In the genomic region with DNA sequence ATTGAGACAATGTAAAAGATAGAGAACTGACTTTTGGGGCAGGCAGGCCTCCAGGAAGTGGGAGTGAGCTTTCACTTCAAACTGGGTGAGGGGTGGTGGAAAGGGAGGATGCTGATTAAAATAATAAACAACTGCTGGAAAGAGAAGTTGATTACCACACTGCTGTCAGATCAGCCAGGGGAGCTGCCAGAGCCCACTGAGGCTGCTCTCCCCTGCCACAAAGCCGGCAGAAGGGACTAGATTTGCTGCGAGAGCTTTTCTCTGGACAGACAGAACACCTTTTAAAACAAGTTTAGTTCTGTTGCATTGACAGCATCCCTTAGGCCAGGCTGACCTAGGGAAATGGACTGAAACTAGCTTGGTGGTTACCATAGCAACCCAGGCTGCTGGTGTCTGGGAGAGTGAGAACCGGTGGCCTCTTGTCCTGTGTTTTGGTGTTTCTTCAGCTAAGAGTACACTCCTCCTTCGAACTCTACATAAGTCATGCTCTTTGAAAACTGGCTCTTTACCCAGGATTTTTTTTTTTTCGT, we compare ENCODE assay signal across 8 cellular contexts.
DNase-seq lines count a peak whose midpoint lies in the region; ATAC-seq and TF ChIP-seq lines count a peak whose summit lies in the region.

No MANE protein-coding gene starts in this region.

- POLR2A ChIA-PET in OCI-LY7 (lab: Charles Lee): interaction anchor here (0.7 kb wide), 2 partner anchors 56 to 1116 kb away, joined by 3 to 7 read pairs; no protein-coding TSS in a partner anchor

- no peaks in the 10 kb centered on the region for H3K36me3 ChIP-seq in adrenal gland (replicated peaks in 1 of 2)
- H3K36me3 ChIP-seq in left lung: no peaks in the 10 kb centered on the region
- H3K36me3 ChIP-seq in OCI-LY7 (ENCODE audit: insufficient read depth, low read length): no peaks in the 10 kb centered on the region

- no peaks in the 10 kb centered on the region for H4K20me1 ChIP-seq in OCI-LY7 (ENCODE audit: insufficient read depth, low read length)

- H3K27me3 ChIP-seq in adrenal gland (no peaks in the 10 kb centered on the region), left lung (no peaks in the 10 kb centered on the region)

- intact Hi-C loops in adrenal gland (cut with DNase I) (no loop called here), left lung (cut with DNase I) (no loop called here), OCI-LY7 (cut with micrococcal nuclease; ENCODE audit: unreplicated experiment) (no loop called here)

- no peak for TF ChIP-seq POLR2A in adrenal gland (IDR thresholded peaks at IDR 0.05)

- TF ChIP-seq CTCF in GM12864 (IDR thresholded peaks at IDR 0.05; ENCODE audit: low read depth, low read length, missing control alignments) (no peak), adrenal gland (IDR thresholded peaks at IDR 0.05) (no peak), left lung (IDR thresholded peaks at IDR 0.05) (no peak), OCI-LY7 (conservative IDR thresholded peaks at IDR 0.05; ENCODE audit: low read length) (no peak)

- no peaks in the 10 kb centered on the region for H3K9me2 ChIP-seq in OCI-LY7 (ENCODE audit: insufficient read depth, low read length)

- no peaks in the 10 kb centered on the region for H3K79me2 ChIP-seq in OCI-LY7 (ENCODE audit: insufficient read depth, low read depth, low read length)

- H3K4me1 ChIP-seq in adrenal gland (replicated peaks in 1 of 2): peaks cover 0 to 18% of the 10 kb centered on the region in 2 donors
- H3K4me1 ChIP-seq in left lung: peaks cover 5 to 31% of the 10 kb centered on the region in 2 donors
- H3K4me1 ChIP-seq in OCI-LY7 (ENCODE audit: insufficient read depth, low read length, poor library complexity, severe bottlenecking): no peaks in the 10 kb centered on the region

- H3K4me3 ChIP-seq in GM12864 (ENCODE audit: low read depth, low read length) (no peak overlapping the region), adrenal gland (no peak overlapping the region), left lung (no peak overlapping the region), OCI-LY7 (ENCODE audit: low read depth, low read length, poor library complexity, severe bottlenecking) (no peak overlapping the region)

- H3K4me2 ChIP-seq in OCI-LY7 (ENCODE audit: low read length): no peak overlapping the region

- H3K27ac ChIP-seq in adrenal gland: peak overlapping the region in 2 of 5 donors; percentile 51 to 53
- peak overlapping the region; percentile 8 to 54 for H3K27ac ChIP-seq in left lung
- no peak overlapping the region for H3K27ac ChIP-seq in OCI-LY7 (ENCODE audit: low read depth, low read length, poor library complexity, severe bottlenecking)

- peak; percentile 52 for ATAC-seq in GM21515 (IDR thresholded peaks at IDR 0.05; ENCODE audit: unreplicated experiment)
- peak; percentile 66 for ATAC-seq in left lung

- no TSS peak for BruUV-seq in OCI-LY7 (replicated peaks; lab: Mats Ljungman, UMichigan)

- CTCF ChIA-PET in OCI-LY7 (lab: Charles Lee; ENCODE audit: unreplicated experiment): no interaction called here

- 46 to 51% (median 47%) methylated on average over 5 of the region's 5 CpGs for WGBS in adrenal gland, 4 donors

- H3K9me3 ChIP-seq in adrenal gland (replicated peaks in 1 of 3): no peaks in the 10 kb centered on the region
- no peaks in the 10 kb centered on the region for H3K9me3 ChIP-seq in left lung
- no peaks in the 10 kb centered on the region for H3K9me3 ChIP-seq in OCI-LY7 (ENCODE audit: low read length)

- H2AFZ ChIP-seq in OCI-LY7 (ENCODE audit: low read length): no peak overlapping the region

- peak; percentile 4 for DNase-seq in GM12864 (ENCODE audit: low read depth)
- DNase-seq in M059J (ENCODE audit: low read depth): peak; percentile 90
- DNase-seq in adrenal gland: peak in 6 of 7 donors; percentile 31 to 77 (median 36)
- DNase-seq in left lung: peak in 1 of 2 donors; percentile 6
- no peak for DNase-seq in NCI-H187 treated with DMSO at 0.1 percent for 48 hours (lab: John Stamatoyannopoulos, UW)
- DNase-seq in OCI-LY7 (ENCODE audit: low spot score): no peak
- DNase-seq in NCI-H2029 treated with DMSO at 0.1 percent for 48 hours (lab: John Stamatoyannopoulos, UW): no peak

Comparison
In these comparisons a context has a peak if more than half of its experiments do, and no peak if none do; other contexts are left out.
1. DNase-seq: peak in GM12864 (single experiment), M059J (single experiment) and adrenal gland (6 of 7); none in NCI-H187 treated with DMSO at 0.1 percent for 48 hours (single experiment), OCI-LY7 (single experiment) and NCI-H2029 treated with DMSO at 0.1 percent for 48 hours (single experiment).